In the genomic region with DNA sequence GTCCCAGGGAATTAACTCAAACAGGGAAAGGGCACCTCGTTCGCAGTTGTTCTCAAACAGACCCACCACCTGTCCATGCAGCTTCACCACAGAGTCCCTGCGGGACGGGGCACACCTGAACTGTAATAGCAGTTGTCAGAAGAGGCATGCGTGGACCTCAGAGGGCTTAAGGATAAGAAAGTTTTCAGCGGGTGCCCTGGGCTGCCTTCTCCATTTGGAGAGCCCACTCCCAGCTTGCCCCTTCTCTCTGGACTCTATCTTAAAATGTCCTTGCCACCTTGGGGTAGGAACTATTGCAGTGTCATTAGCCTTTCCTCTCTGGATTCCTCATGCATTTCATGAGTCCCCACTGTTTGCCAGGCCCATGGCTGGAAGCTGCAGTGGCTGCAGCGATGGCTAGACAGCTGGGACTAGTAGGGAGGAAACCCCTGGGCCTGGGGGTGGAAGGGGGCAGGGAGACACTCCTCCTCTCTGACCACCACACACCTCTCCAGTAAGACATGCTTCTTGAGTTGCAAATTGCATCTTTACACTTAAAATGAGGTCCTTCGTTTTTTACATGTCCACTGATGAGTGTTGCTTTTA, we compare ENCODE assay signal across 2 cellular contexts.
TF ChIP-seq lines count a peak whose summit lies in the region.

No MANE protein-coding gene starts in this region.

TF ChIP-seq in GM23338, 12 proteins besides CTCF, POLR2A, EP300 and RAD21 (continued from another document and continues in another):
- TF ChIP-seq REST (IDR thresholded peaks at IDR 0.05; ENCODE audit: unreplicated experiment) = no peak
- no peak for TF ChIP-seq EZH2 (IDR thresholded peaks at IDR 0.05; ENCODE audit: low read depth, unreplicated experiment)
- no peak for TF ChIP-seq ZNF114 (CRISPR knock-in tag; IDR thresholded peaks at IDR 0.05)
- no peak for TF ChIP-seq CREB1 (CRISPR knock-in tag; IDR thresholded peaks at IDR 0.05; ENCODE audit: low read depth)
- no peak for TF ChIP-seq ETS1 (IDR thresholded peaks at IDR 0.05)
- no peak for TF ChIP-seq JUNB (IDR thresholded peaks at IDR 0.05; ENCODE audit: unreplicated experiment)
- no peak for TF ChIP-seq STAT1 (IDR thresholded peaks at IDR 0.05; ENCODE audit: unreplicated experiment)
- TF ChIP-seq EZH2phosphoT487 (IDR thresholded peaks at IDR 0.05; ENCODE audit: unreplicated experiment) = no peak
- TF ChIP-seq ZNF331 (CRISPR knock-in tag; IDR thresholded peaks at IDR 0.05; ENCODE audit: low read depth) = no peak
- TF ChIP-seq POLR2AphosphoS5 (IDR thresholded peaks at IDR 0.05; ENCODE audit: low read depth) = no peak

TF ChIP-seq in WTC11, 78 proteins besides CTCF, POLR2A, EP300 and RAD21 (continued from another document):
- TF ChIP-seq, protein P1, sequence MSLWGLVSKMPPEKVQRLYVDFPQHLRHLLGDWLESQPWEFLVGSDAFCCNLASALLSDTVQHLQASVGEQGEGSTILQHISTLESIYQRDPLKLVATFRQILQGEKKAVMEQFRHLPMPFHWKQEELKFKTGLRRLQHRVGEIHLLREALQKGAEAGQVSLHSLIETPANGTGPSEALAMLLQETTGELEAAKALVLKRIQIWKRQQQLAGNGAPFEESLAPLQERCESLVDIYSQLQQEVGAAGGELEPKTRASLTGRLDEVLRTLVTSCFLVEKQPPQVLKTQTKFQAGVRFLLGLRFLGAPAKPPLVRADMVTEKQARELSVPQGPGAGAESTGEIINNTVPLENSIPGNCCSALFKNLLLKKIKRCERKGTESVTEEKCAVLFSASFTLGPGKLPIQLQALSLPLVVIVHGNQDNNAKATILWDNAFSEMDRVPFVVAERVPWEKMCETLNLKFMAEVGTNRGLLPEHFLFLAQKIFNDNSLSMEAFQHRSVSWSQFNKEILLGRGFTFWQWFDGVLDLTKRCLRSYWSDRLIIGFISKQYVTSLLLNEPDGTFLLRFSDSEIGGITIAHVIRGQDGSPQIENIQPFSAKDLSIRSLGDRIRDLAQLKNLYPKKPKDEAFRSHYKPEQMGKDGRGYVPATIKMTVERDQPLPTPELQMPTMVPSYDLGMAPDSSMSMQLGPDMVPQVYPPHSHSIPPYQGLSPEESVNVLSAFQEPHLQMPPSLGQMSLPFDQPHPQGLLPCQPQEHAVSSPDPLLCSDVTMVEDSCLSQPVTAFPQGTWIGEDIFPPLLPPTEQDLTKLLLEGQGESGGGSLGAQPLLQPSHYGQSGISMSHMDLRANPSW (CRISPR knock-in tag; conservative IDR thresholded peaks at IDR 0.05; ENCODE audit: low read depth) = no peak
- no peak for TF ChIP-seq EMX1 (CRISPR knock-in tag; IDR thresholded peaks at IDR 0.05)
- no peak for TF ChIP-seq ZNF138 (CRISPR knock-in tag; conservative IDR thresholded peaks at IDR 0.05)
- TF ChIP-seq CREM (CRISPR knock-in tag; IDR thresholded peaks at IDR 0.05) = no peak
- TF ChIP-seq, protein P2, sequence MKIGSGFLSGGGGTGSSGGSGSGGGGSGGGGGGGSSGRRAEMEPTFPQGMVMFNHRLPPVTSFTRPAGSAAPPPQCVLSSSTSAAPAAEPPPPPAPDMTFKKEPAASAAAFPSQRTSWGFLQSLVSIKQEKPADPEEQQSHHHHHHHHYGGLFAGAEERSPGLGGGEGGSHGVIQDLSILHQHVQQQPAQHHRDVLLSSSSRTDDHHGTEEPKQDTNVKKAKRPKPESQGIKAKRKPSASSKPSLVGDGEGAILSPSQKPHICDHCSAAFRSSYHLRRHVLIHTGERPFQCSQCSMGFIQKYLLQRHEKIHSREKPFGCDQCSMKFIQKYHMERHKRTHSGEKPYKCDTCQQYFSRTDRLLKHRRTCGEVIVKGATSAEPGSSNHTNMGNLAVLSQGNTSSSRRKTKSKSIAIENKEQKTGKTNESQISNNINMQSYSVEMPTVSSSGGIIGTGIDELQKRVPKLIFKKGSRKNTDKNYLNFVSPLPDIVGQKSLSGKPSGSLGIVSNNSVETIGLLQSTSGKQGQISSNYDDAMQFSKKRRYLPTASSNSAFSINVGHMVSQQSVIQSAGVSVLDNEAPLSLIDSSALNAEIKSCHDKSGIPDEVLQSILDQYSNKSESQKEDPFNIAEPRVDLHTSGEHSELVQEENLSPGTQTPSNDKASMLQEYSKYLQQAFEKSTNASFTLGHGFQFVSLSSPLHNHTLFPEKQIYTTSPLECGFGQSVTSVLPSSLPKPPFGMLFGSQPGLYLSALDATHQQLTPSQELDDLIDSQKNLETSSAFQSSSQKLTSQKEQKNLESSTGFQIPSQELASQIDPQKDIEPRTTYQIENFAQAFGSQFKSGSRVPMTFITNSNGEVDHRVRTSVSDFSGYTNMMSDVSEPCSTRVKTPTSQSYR (CRISPR knock-in tag; IDR thresholded peaks at IDR 0.05) = no peak
- no peak for TF ChIP-seq NR1H2 (CRISPR knock-in tag; IDR thresholded peaks at IDR 0.05)
- no peak for TF ChIP-seq IRF1 (CRISPR knock-in tag; IDR thresholded peaks at IDR 0.05)
- no peak for TF ChIP-seq TCF7 (CRISPR knock-in tag; IDR thresholded peaks at IDR 0.05; ENCODE audit: low read depth)
- TF ChIP-seq ZNF219 (CRISPR knock-in tag; IDR thresholded peaks at IDR 0.05; ENCODE audit: borderline replicate concordance) = no peak
- TF ChIP-seq, protein P3, sequence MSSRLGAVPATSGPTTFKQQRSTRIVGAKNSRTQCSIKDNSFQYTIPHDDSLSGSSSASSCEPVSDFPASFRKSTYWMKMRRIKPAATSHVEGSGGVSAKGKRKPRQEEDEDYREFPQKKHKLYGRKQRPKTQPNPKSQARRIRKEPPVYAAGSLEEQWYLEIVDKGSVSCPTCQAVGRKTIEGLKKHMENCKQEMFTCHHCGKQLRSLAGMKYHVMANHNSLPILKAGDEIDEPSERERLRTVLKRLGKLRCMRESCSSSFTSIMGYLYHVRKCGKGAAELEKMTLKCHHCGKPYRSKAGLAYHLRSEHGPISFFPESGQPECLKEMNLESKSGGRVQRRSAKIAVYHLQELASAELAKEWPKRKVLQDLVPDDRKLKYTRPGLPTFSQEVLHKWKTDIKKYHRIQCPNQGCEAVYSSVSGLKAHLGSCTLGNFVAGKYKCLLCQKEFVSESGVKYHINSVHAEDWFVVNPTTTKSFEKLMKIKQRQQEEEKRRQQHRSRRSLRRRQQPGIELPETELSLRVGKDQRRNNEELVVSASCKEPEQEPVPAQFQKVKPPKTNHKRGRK (CRISPR knock-in tag; IDR thresholded peaks at IDR 0.05; ENCODE audit: borderline replicate concordance) = no peak
- TF ChIP-seq ATF1 (CRISPR knock-in tag; IDR thresholded peaks at IDR 0.05) = no peak
- TF ChIP-seq, protein P4, sequence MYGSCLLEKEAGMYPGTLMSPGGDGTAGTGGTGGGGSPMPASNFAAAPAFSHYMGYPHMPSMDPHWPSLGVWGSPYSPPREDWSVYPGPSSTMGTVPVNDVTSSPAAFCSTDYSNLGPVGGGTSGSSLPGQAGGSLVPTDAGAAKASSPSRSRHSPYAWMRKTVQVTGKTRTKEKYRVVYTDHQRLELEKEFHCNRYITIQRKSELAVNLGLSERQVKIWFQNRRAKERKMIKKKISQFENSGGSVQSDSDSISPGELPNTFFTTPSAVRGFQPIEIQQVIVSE (CRISPR knock-in tag; IDR thresholded peaks at IDR 0.05; ENCODE audit: borderline replicate concordance) = no peak
- TF ChIP-seq ZBTB43 (CRISPR knock-in tag; IDR thresholded peaks at IDR 0.05) = no peak
- no peak for TF ChIP-seq ZNF671 (CRISPR knock-in tag; IDR thresholded peaks at IDR 0.05)
